ENCODE assay signal across 25 cellular contexts in genomic region chr1:246791303-246791918, GRCh38.
"Had no signal": no experiment of that assay in that cellular context is flagged by ENCODE, and none has a peak within 500 bp of the region (broad histone marks: within the 10 kb centered on the region; RNA-seq: fewer than 3 reads in every experiment).

No MANE protein-coding gene starts in this region.

- H3K4me3 Mint-ChIP-seq: activated CD4-positive, alpha-beta memory T cell treated with anti-CD3 and anti-CD28 coated beads, Interleukin-2, amount 10 ng/mL, durations not matched to agents 7 days and 5 days; activated CD4-positive, alpha-beta T cell treated with anti-CD3 and anti-CD28 coated beads for 36 hours; activated T-helper 17 cell treated with anti-CD3 and anti-CD28 coated beads, Interleukin-2, amount 50 U/mL, for 72 hours; central memory CD8-positive, alpha-beta T cell; T-cell had no signal

- H3K27ac Mint-ChIP-seq: activated CD4-positive, alpha-beta memory T cell treated with anti-CD3 and anti-CD28 coated beads, Interleukin-2, amount 10 ng/mL, durations not matched to agents 7 days and 5 days; activated CD4-positive, alpha-beta T cell treated with anti-CD3 and anti-CD28 coated beads for 36 hours; activated T-helper 17 cell treated with anti-CD3 and anti-CD28 coated beads, Interleukin-2, amount 50 U/mL, for 72 hours; T-cell had no signal

- H3K4me1 Mint-ChIP-seq: activated CD4-positive, alpha-beta memory T cell treated with anti-CD3 and anti-CD28 coated beads, Interleukin-2, amount 10 ng/mL, durations not matched to agents 7 days and 5 days; activated T-helper 17 cell treated with anti-CD3 and anti-CD28 coated beads, Interleukin-2, amount 50 U/mL, for 72 hours; central memory CD8-positive, alpha-beta T cell had no signal

- H3K9me3 Mint-ChIP-seq: activated T-helper 17 cell treated with anti-CD3 and anti-CD28 coated beads, Interleukin-2, amount 50 U/mL, for 72 hours; central memory CD8-positive, alpha-beta T cell; T-cell had no signal

- H3K9me3 ChIP-seq: breast epithelium had no signal

- H3K36me3 Mint-ChIP-seq: T-cell had no signal

- H3K27me3 Mint-ChIP-seq: activated CD4-positive, alpha-beta memory T cell treated with anti-CD3 and anti-CD28 coated beads, Interleukin-2, amount 10 ng/mL, durations not matched to agents 7 days and 5 days had no signal

- H3K27ac ChIP-seq: breast epithelium, SK-N-MC, VCaP had no signal

- ATAC-seq: activated CD4-positive, alpha-beta T cell treated with anti-CD3 and anti-CD28 coated beads for 36 hours; activated T-helper 17 cell treated with anti-CD3 and anti-CD28 coated beads, Interleukin-2, amount 50 U/mL, for 72 hours; Right ventricle myocardium inferior; T-cell had no signal

- H3K4me3 ChIP-seq: breast epithelium, SK-N-MC had no signal

- DNase-seq: activated CD4-positive, alpha-beta memory T cell treated with anti-CD3 and anti-CD28 coated beads, Interleukin-2, amount 10 ng/mL, durations not matched to agents 7 days and 5 days; activated CD4-positive, alpha-beta T cell treated with anti-CD3 and anti-CD28 coated beads for 36 hours; activated CD4-positive, alpha-beta T cell treated with anti-CD3 and anti-CD28 coated beads, Interleukin-2, amount 50 U/mL, for 1 hour; activated naive CD4-positive, alpha-beta T cell treated with anti-CD3 and anti-CD28 coated beads, Interleukin-2, amount 50 U/mL, for 16 hours; activated T-cell treated with anti-CD3 and anti-CD28 coated beads for 4 hours; activated T-cell treated with anti-CD3 and anti-CD28 coated beads, Interleukin-2, amount 50 U/mL, for 48 hours; aorta; KG1; NCI-H1092; NCI-H1417; NCI-H2029; NCI-H2107; NCI-H345; NCI-H510A; NCI-H69; NK-92 treated with Interleukin-12 subunit alpha and Interleukin-12 subunit beta, amount 100 ng/mL, for 24 hours; OCI-M1; RPMI8226; T-cell had no signal

- H3K36me3 ChIP-seq: breast epithelium had no signal

- H3K4me1 ChIP-seq: breast epithelium had no signal
